ENCODE assay signal across 2 cellular contexts in the genomic region with DNA sequence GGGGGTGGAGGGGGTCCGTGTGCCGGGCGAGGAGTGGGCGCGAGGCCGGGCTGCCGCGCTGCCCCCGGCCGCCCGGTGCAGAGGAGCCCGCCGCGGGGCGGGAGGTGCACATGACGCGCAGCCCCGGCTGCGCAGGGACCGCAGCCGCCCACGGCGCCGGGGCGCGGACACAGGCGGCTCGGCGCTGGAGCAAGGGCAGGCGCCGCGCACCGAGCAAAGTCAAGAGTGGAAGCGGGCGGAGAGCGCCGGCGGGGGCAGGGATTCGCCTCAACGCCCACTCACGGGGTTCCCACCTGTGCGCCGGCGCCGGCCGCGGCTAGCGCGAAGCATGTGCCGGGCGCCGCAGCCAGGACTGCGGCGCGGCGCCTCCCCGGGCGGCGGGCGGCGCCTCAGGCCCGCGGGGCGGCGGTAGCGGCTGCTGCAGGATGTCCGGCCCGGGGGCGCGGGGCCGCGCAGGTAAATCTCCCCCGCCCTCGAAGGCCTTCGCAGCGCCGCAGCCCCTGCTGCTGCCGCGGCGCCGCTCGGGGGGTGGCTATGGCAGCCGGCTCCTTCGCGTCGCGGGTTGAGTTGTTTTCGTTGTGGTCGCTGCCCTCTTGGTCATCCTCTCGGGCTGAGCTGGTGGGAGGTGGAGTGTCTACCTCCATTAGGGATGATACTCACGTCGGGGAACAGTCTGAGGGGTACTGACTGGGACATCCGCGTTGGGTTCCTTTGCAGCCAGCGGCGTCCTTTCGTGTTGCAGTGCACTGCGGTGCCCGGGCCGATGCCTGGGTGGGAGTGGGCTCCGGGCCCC.
A peak's percentile ranks its signal among the peaks of the same experiment; 100 is the strongest.
TF ChIP-seq lines count a peak whose summit lies in the region.

No MANE protein-coding gene starts in this region.

TF ChIP-seq in HEK293T, 16 proteins besides CTCF, POLR2A, EP300 and RAD21 (continued from another document):
- TF ChIP-seq NFRKB (IDR thresholded peaks at IDR 0.05) (no peak), ZNF384 (IDR thresholded peaks at IDR 0.05) (no peak)
TF ChIP-seq in HEK293T: peak in this region for 4.

TF ChIP-seq in HepG2, 621 proteins besides CTCF, POLR2A, EP300 and RAD21 (continued from another document and continues in another):
- TF ChIP-seq RCOR2 (CRISPR knock-in tag; IDR thresholded peaks at IDR 0.05), result no peak
- TF ChIP-seq ZFX (CRISPR knock-in tag; IDR thresholded peaks at IDR 0.05; ENCODE audit: low read depth), result peak; percentile 34; the same call in 1 of the 2 replicates
- TF ChIP-seq, protein P1, sequence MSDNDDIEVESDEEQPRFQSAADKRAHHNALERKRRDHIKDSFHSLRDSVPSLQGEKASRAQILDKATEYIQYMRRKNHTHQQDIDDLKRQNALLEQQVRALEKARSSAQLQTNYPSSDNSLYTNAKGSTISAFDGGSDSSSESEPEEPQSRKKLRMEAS (IDR thresholded peaks at IDR 0.05), result peak; percentile 27
- no peak for TF ChIP-seq EZH2 (conservative IDR thresholded peaks at IDR 0.05; ENCODE audit: low read depth, low read length)
- TF ChIP-seq ZNF749 (CRISPR knock-in tag; IDR thresholded peaks at IDR 0.05; ENCODE audit: borderline replicate concordance), result 0 out of 2 replicates have a peak, but pooled peaks have one; percentile 32
- TF ChIP-seq, protein P2, sequence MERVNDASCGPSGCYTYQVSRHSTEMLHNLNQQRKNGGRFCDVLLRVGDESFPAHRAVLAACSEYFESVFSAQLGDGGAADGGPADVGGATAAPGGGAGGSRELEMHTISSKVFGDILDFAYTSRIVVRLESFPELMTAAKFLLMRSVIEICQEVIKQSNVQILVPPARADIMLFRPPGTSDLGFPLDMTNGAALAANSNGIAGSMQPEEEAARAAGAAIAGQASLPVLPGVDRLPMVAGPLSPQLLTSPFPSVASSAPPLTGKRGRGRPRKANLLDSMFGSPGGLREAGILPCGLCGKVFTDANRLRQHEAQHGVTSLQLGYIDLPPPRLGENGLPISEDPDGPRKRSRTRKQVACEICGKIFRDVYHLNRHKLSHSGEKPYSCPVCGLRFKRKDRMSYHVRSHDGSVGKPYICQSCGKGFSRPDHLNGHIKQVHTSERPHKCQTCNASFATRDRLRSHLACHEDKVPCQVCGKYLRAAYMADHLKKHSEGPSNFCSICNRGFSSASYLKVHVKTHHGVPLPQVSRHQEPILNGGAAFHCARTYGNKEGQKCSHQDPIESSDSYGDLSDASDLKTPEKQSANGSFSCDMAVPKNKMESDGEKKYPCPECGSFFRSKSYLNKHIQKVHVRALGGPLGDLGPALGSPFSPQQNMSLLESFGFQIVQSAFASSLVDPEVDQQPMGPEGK (CRISPR knock-in tag; IDR thresholded peaks at IDR 0.05), result peak; percentile 52; the same call in 1 of the 2 replicates
- TF ChIP-seq SKI (IDR thresholded peaks at IDR 0.05; ENCODE audit: partially characterized antibody), result peak; percentile 29
- TF ChIP-seq RBFOX2 (IDR thresholded peaks at IDR 0.05; ENCODE audit: low read depth, low read length), result peak; percentile 65
- TF ChIP-seq, protein P3, sequence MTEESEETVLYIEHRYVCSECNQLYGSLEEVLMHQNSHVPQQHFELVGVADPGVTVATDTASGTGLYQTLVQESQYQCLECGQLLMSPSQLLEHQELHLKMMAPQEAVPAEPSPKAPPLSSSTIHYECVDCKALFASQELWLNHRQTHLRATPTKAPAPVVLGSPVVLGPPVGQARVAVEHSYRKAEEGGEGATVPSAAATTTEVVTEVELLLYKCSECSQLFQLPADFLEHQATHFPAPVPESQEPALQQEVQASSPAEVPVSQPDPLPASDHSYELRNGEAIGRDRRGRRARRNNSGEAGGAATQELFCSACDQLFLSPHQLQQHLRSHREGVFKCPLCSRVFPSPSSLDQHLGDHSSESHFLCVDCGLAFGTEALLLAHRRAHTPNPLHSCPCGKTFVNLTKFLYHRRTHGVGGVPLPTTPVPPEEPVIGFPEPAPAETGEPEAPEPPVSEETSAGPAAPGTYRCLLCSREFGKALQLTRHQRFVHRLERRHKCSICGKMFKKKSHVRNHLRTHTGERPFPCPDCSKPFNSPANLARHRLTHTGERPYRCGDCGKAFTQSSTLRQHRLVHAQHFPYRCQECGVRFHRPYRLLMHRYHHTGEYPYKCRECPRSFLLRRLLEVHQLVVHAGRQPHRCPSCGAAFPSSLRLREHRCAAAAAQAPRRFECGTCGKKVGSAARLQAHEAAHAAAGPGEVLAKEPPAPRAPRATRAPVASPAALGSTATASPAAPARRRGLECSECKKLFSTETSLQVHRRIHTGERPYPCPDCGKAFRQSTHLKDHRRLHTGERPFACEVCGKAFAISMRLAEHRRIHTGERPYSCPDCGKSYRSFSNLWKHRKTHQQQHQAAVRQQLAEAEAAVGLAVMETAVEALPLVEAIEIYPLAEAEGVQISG (CRISPR knock-in tag; IDR thresholded peaks at IDR 0.05), result no peak; the same call in 1 of the 2 replicates
- TF ChIP-seq, protein P4, sequence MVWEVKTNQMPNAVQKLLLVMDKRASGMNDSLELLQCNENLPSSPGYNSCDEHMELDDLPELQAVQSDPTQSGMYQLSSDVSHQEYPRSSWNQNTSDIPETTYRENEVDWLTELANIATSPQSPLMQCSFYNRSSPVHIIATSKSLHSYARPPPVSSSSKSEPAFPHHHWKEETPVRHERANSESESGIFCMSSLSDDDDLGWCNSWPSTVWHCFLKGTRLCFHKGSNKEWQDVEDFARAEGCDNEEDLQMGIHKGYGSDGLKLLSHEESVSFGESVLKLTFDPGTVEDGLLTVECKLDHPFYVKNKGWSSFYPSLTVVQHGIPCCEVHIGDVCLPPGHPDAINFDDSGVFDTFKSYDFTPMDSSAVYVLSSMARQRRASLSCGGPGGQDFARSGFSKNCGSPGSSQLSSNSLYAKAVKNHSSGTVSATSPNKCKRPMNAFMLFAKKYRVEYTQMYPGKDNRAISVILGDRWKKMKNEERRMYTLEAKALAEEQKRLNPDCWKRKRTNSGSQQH (CRISPR knock-in tag; IDR thresholded peaks at IDR 0.05; ENCODE audit: low read depth), result no peak
- TF ChIP-seq, protein P5, sequence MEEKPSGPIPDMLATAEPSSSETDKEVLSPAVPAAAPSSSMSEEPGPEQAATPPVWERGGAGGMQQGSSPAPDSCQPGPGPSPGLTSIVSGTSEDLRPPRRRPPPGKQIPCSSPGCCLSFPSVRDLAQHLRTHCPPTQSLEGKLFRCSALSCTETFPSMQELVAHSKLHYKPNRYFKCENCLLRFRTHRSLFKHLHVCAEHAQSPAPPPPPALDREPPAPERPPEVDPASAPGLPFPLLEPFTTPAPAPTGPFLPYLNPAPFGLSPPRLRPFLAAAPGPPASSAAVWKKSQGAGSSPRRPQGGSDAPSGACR (CRISPR knock-in tag; IDR thresholded peaks at IDR 0.05), result no peak
- no peak for TF ChIP-seq ZNF274 (CRISPR knock-in tag; IDR thresholded peaks at IDR 0.05)
- TF ChIP-seq NBN (conservative IDR thresholded peaks at IDR 0.05), result no peak
- TF ChIP-seq ZNF547 (CRISPR knock-in tag; IDR thresholded peaks at IDR 0.05), result no peak; the same call in 1 of the 2 replicates
- TF ChIP-seq ZZZ3 (CRISPR knock-in tag; IDR thresholded peaks at IDR 0.05; ENCODE audit: borderline replicate concordance), result no peak
- TF ChIP-seq, protein P6, sequence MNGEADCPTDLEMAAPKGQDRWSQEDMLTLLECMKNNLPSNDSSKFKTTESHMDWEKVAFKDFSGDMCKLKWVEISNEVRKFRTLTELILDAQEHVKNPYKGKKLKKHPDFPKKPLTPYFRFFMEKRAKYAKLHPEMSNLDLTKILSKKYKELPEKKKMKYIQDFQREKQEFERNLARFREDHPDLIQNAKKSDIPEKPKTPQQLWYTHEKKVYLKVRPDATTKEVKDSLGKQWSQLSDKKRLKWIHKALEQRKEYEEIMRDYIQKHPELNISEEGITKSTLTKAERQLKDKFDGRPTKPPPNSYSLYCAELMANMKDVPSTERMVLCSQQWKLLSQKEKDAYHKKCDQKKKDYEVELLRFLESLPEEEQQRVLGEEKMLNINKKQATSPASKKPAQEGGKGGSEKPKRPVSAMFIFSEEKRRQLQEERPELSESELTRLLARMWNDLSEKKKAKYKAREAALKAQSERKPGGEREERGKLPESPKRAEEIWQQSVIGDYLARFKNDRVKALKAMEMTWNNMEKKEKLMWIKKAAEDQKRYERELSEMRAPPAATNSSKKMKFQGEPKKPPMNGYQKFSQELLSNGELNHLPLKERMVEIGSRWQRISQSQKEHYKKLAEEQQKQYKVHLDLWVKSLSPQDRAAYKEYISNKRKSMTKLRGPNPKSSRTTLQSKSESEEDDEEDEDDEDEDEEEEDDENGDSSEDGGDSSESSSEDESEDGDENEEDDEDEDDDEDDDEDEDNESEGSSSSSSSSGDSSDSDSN (CRISPR knock-in tag; IDR thresholded peaks at IDR 0.05), result no peak; the same call in 1 of the 2 replicates
- no peak for TF ChIP-seq ZNF891 (CRISPR knock-in tag; IDR thresholded peaks at IDR 0.05)
- peak; percentile 0; the same call in 1 of the 2 replicates for TF ChIP-seq DMAP1 (CRISPR knock-in tag; IDR thresholded peaks at IDR 0.05)
- peak; percentile 35 for TF ChIP-seq HOXA3 (CRISPR knock-in tag; IDR thresholded peaks at IDR 0.05)
- 0 out of 3 replicates have a peak, but pooled peaks have one; percentile 19 for TF ChIP-seq MXI1 (IDR thresholded peaks at IDR 0.05; ENCODE audit: borderline replicate concordance, low read depth, low read length)
- no peak for TF ChIP-seq ZNF232 (CRISPR knock-in tag; IDR thresholded peaks at IDR 0.05; ENCODE audit: borderline replicate concordance)
- TF ChIP-seq JDP2 (CRISPR knock-in tag; IDR thresholded peaks at IDR 0.05; ENCODE audit: borderline replicate concordance), result no peak
- 0 out of 2 replicates have a peak, but pooled peaks have one; percentile 22 for TF ChIP-seq MXD4 (CRISPR knock-in tag; IDR thresholded peaks at IDR 0.05)
- TF ChIP-seq ZNF235 (CRISPR knock-in tag; IDR thresholded peaks at IDR 0.05; ENCODE audit: borderline replicate concordance), result no peak
- TF ChIP-seq, protein P7, sequence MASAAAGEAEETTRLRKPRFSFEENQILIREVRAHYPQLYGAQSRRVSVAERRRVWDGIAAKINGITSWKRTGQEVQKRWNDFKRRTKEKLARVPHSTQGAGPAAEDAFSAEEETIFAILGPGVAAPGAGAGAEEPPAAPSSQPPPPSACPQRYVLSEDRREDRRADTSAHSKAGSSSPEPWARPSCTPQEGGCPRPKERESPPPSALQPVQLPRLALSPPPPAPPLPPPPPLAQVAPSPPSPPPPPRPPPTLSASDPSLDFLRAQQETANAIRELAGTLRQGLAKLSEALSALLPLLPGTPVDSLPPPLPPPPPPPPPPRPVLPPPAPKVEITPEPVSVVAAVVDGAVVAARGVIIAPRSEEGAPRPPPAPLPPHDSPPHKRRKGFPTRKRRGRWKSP (CRISPR knock-in tag; IDR thresholded peaks at IDR 0.05), result 0 out of 2 replicates have a peak, but pooled peaks have one; percentile 14
- TF ChIP-seq JARID2 (CRISPR knock-in tag; IDR thresholded peaks at IDR 0.05; ENCODE audit: insufficient replicate concordance), result no peak
- TF ChIP-seq SAFB2 (CRISPR knock-in tag; IDR thresholded peaks at IDR 0.05; ENCODE audit: borderline replicate concordance, low read depth), result no peak
- TF ChIP-seq, protein P8, sequence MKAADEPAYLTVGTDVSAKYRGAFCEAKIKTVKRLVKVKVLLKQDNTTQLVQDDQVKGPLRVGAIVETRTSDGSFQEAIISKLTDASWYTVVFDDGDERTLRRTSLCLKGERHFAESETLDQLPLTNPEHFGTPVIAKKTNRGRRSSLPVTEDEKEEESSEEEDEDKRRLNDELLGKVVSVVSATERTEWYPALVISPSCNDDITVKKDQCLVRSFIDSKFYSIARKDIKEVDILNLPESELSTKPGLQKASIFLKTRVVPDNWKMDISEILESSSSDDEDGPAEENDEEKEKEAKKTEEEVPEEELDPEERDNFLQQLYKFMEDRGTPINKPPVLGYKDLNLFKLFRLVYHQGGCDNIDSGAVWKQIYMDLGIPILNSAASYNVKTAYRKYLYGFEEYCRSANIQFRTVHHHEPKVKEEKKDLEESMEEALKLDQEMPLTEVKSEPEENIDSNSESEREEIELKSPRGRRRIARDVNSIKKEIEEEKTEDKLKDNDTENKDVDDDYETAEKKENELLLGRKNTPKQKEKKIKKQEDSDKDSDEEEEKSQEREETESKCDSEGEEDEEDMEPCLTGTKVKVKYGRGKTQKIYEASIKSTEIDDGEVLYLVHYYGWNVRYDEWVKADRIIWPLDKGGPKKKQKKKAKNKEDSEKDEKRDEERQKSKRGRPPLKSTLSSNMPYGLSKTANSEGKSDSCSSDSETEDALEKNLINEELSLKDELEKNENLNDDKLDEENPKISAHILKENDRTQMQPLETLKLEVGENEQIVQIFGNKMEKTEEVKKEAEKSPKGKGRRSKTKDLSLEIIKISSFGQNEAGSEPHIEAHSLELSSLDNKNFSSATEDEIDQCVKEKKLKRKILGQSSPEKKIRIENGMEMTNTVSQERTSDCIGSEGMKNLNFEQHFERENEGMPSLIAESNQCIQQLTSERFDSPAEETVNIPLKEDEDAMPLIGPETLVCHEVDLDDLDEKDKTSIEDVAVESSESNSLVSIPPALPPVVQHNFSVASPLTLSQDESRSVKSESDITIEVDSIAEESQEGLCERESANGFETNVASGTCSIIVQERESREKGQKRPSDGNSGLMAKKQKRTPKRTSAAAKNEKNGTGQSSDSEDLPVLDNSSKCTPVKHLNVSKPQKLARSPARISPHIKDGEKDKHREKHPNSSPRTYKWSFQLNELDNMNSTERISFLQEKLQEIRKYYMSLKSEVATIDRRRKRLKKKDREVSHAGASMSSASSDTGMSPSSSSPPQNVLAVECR (CRISPR knock-in tag; IDR thresholded peaks at IDR 0.05; ENCODE audit: borderline replicate concordance), result peak; percentile 44; the same call in 1 of the 2 replicates
